1 cellular context compared by ENCODE assay signal in the genomic region with DNA sequence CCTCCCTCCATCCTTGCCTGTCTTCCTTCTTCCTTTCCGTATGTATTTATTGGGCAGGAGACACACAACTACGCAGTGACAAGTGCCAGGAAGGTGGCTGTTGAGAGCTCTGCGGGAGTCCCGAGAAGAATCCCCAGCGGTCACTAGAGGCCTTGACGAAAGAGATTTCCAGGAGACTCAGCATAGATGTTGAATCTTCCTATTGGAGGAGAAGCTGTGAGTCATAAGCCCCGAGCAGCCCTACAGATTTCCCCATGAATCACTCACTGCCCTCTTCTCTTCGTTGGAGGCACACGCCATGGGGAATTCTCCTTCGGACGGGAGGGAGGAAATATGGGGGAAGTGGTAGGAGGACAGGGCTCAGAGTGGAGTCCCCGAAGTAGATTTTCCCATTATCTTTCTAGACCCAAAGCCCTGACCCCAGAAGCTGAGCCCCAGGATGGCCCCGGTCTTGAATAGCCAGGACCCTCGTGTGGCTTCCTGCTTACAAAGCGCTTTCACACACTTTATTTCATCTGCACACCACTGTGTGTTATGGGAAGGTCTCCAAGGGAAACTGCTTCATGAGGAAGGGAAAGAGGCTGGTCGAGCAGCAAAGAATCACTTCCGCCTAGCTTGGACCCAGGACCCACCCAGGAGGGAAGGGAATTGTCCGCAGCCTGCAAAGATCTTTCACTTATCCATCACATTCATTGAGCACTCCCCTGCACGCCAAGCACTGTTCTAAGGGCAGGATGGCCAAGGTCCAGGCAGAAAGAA.
TF ChIP-seq lines count a peak whose summit lies in the region.

No MANE protein-coding gene starts in this region.

TF ChIP-seq in SK-N-SH treated with all-trans-retinoic acid at 6 μM for 48 hours, 23 proteins besides CTCF, POLR2A, EP300 and RAD21 (continued from another document):
- TF ChIP-seq, protein P1, sequence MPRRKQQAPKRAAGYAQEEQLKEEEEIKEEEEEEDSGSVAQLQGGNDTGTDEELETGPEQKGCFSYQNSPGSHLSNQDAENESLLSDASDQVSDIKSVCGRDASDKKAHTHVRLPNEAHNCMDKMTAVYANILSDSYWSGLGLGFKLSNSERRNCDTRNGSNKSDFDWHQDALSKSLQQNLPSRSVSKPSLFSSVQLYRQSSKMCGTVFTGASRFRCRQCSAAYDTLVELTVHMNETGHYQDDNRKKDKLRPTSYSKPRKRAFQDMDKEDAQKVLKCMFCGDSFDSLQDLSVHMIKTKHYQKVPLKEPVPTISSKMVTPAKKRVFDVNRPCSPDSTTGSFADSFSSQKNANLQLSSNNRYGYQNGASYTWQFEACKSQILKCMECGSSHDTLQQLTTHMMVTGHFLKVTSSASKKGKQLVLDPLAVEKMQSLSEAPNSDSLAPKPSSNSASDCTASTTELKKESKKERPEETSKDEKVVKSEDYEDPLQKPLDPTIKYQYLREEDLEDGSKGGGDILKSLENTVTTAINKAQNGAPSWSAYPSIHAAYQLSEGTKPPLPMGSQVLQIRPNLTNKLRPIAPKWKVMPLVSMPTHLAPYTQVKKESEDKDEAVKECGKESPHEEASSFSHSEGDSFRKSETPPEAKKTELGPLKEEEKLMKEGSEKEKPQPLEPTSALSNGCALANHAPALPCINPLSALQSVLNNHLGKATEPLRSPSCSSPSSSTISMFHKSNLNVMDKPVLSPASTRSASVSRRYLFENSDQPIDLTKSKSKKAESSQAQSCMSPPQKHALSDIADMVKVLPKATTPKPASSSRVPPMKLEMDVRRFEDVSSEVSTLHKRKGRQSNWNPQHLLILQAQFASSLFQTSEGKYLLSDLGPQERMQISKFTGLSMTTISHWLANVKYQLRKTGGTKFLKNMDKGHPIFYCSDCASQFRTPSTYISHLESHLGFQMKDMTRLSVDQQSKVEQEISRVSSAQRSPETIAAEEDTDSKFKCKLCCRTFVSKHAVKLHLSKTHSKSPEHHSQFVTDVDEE (CRISPR knock-in tag; IDR thresholded peaks at IDR 0.05), result no peak
- TF ChIP-seq, protein P2, sequence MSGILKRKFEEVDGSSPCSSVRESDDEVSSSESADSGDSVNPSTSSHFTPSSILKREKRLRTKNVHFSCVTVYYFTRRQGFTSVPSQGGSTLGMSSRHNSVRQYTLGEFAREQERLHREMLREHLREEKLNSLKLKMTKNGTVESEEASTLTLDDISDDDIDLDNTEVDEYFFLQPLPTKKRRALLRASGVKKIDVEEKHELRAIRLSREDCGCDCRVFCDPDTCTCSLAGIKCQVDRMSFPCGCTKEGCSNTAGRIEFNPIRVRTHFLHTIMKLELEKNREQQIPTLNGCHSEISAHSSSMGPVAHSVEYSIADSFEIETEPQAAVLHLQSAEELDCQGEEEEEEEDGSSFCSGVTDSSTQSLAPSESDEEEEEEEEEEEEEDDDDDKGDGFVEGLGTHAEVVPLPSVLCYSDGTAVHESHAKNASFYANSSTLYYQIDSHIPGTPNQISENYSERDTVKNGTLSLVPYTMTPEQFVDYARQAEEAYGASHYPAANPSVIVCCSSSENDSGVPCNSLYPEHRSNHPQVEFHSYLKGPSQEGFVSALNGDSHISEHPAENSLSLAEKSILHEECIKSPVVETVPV (CRISPR knock-in tag; IDR thresholded peaks at IDR 0.05), result no peak
- no peak for TF ChIP-seq GLIS3 (CRISPR knock-in tag; IDR thresholded peaks at IDR 0.05)
- TF ChIP-seq, protein P3, sequence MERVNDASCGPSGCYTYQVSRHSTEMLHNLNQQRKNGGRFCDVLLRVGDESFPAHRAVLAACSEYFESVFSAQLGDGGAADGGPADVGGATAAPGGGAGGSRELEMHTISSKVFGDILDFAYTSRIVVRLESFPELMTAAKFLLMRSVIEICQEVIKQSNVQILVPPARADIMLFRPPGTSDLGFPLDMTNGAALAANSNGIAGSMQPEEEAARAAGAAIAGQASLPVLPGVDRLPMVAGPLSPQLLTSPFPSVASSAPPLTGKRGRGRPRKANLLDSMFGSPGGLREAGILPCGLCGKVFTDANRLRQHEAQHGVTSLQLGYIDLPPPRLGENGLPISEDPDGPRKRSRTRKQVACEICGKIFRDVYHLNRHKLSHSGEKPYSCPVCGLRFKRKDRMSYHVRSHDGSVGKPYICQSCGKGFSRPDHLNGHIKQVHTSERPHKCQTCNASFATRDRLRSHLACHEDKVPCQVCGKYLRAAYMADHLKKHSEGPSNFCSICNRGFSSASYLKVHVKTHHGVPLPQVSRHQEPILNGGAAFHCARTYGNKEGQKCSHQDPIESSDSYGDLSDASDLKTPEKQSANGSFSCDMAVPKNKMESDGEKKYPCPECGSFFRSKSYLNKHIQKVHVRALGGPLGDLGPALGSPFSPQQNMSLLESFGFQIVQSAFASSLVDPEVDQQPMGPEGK (CRISPR knock-in tag; IDR thresholded peaks at IDR 0.05; ENCODE audit: borderline replicate concordance), result no peak
- TF ChIP-seq TCF4 (CRISPR knock-in tag; IDR thresholded peaks at IDR 0.05; ENCODE audit: borderline replicate concordance), result no peak
